ENCODE assay signal across 9 cellular contexts in genomic region chrX:135484636-135485289, GRCh38. TPM values are rescaled to one million over a fixed set of nuclear protein-coding genes. Genes with fewer than 3 reads are reported as not detected.
DNase-seq lines count a peak whose midpoint lies in the region; ATAC-seq and TF ChIP-seq lines count a peak whose summit lies in the region.
"Had no signal": no experiment of that assay in that cellular context is flagged by ENCODE, and none has a peak within 500 bp of the region (broad histone marks: within the 10 kb centered on the region; RNA-seq: fewer than 3 reads in every experiment).

No MANE protein-coding gene starts in this region.

- in situ Hi-C loops in brain microvascular endothelial cell (cut with HindIII; ENCODE audit: low pct_ligation_motif_present, low sequenced_read_pairs): no loop called here

- DNase-seq in AG20443 (ENCODE audit: low spot score) (peak; percentile 45), GM04504 (ENCODE audit: low read depth) (peak; percentile 12), NCI-H2227 (lab: John Stamatoyannopoulos, UW; ENCODE audit: unreplicated experiment) (peak; percentile 22), brain microvascular endothelial cell (peak; percentile 33)
- no peak for DNase-seq in activated T-helper 2 cell treated with anti-CD3 and anti-CD28 coated beads, Interferon-gamma antibody, Interleukin-2, Interleukin-4, amounts not matched to agents 10 μg/mL and 5 μg/mL and 100 μg/mL, durations not matched to agents 14 hours and 24 hours and 36 hours (ENCODE audit: low spot score)

- TF ChIP-seq CTCF in brain microvascular endothelial cell (IDR thresholded peaks at IDR 0.05; ENCODE audit: low read depth, low read length, missing control alignments) (peak; percentile 66), liver (IDR thresholded peaks at IDR 0.05; ENCODE audit: low read depth, low read length, missing input control) (peak; percentile 23)

- 25% methylated on average over 3 of the region's 3 CpGs for WGBS in liver

- H3K9me3 ChIP-seq in liver (ENCODE audit: control insufficient read depth in 4 of 4, low read length in 3 of 4): no peaks in the 10 kb centered on the region

- H3K36me3 ChIP-seq in brain microvascular endothelial cell (replicated peaks) (no peaks in the 10 kb centered on the region), liver (ENCODE audit: control insufficient read depth in 4 of 4, insufficient read depth in 3 of 4, low read depth in 1 of 4, low read length in 3 of 4) (no peaks in the 10 kb centered on the region)

- no peak overlapping the region for H3K9ac ChIP-seq in liver (ENCODE audit: low read depth in 1 of 2, low read length in 2 of 2)

- intact Hi-C loops in activated T-helper 2 cell treated with anti-CD3 and anti-CD28 coated beads, Interferon-gamma antibody, Interleukin-2, Interleukin-4, amounts not matched to agents 10 μg/mL and 5 μg/mL and 100 μg/mL, durations not matched to agents 14 hours and 24 hours and 36 hours (cut with micrococcal nuclease): loop anchor here (1.0 to 5.0 kb wide), 2 partner anchors 38 to 112 kb away; partner anchors contain the start of gene INTS6L

- no peaks in the 10 kb centered on the region for H3K9me3 Mint-ChIP-seq in activated T-helper 2 cell treated with anti-CD3 and anti-CD28 coated beads, Interferon-gamma antibody, Interleukin-2, Interleukin-4, amounts not matched to agents 10 μg/mL and 5 μg/mL and 100 μg/mL, durations not matched to agents 14 hours and 24 hours and 36 hours

- no peak overlapping the region for H3K4me3 Mint-ChIP-seq in activated T-helper 2 cell treated with anti-CD3 and anti-CD28 coated beads, Interferon-gamma antibody, Interleukin-2, Interleukin-4, amounts not matched to agents 10 μg/mL and 5 μg/mL and 100 μg/mL, durations not matched to agents 14 hours and 24 hours and 36 hours (ENCODE audit: low read depth)
- H3K4me3 Mint-ChIP-seq: IgD-negative memory B cell had no signal

- H3K27ac ChIP-seq in brain microvascular endothelial cell: no peak overlapping the region
- no peak overlapping the region for H3K27ac ChIP-seq in liver (ENCODE audit: low read depth in 1 of 2, low read length in 2 of 2)

- no peaks in the 10 kb centered on the region for H3K36me3 Mint-ChIP-seq in activated T-helper 2 cell treated with anti-CD3 and anti-CD28 coated beads, Interferon-gamma antibody, Interleukin-2, Interleukin-4, amounts not matched to agents 10 μg/mL and 5 μg/mL and 100 μg/mL, durations not matched to agents 14 hours and 24 hours and 36 hours (ENCODE audit: low read depth)
- H3K36me3 Mint-ChIP-seq: IgD-negative memory B cell had no signal

- TF ChIP-seq RAD21 in liver (IDR thresholded peaks at IDR 0.05): peak; percentile 73 to 82

- no peak overlapping the region for H3K27ac Mint-ChIP-seq in activated T-helper 2 cell treated with anti-CD3 and anti-CD28 coated beads, Interferon-gamma antibody, Interleukin-2, Interleukin-4, amounts not matched to agents 10 μg/mL and 5 μg/mL and 100 μg/mL, durations not matched to agents 14 hours and 24 hours and 36 hours
- H3K27ac Mint-ChIP-seq: IgD-negative memory B cell had no signal

- H3K4me1 ChIP-seq in liver (ENCODE audit: control insufficient read depth in 4 of 4, insufficient read depth in 4 of 4, low read length in 3 of 4): no peaks in the 10 kb centered on the region

- H3K4me1 Mint-ChIP-seq in activated T-helper 2 cell treated with anti-CD3 and anti-CD28 coated beads, Interferon-gamma antibody, Interleukin-2, Interleukin-4, amounts not matched to agents 10 μg/mL and 5 μg/mL and 100 μg/mL, durations not matched to agents 14 hours and 24 hours and 36 hours (ENCODE audit: low read depth): no peaks in the 10 kb centered on the region

- H3K4me3 ChIP-seq in brain microvascular endothelial cell (ENCODE audit: low read depth, low read length): no peak overlapping the region
- no peak overlapping the region for H3K4me3 ChIP-seq in liver (ENCODE audit: low read depth in 1 of 3, low read length in 3 of 3)

- no peaks in the 10 kb centered on the region for H3K27me3 ChIP-seq in brain microvascular endothelial cell (replicated peaks)
- H3K27me3 ChIP-seq in liver (ENCODE audit: control insufficient read depth in 4 of 4, insufficient read depth in 4 of 4, low read length in 3 of 4): no peaks in the 10 kb centered on the region

- peaks cover 1% of the 10 kb centered on the region for H3K27me3 Mint-ChIP-seq in activated T-helper 2 cell treated with anti-CD3 and anti-CD28 coated beads, Interferon-gamma antibody, Interleukin-2, Interleukin-4, amounts not matched to agents 10 μg/mL and 5 μg/mL and 100 μg/mL, durations not matched to agents 14 hours and 24 hours and 36 hours (ENCODE audit: low read depth)
- H3K27me3 Mint-ChIP-seq: IgD-negative memory B cell had no signal

- ATAC-seq in GM18858 (IDR thresholded peaks at IDR 0.05; ENCODE audit: unreplicated experiment) (no peak), HG03045 (IDR thresholded peaks at IDR 0.05; ENCODE audit: unreplicated experiment) (no peak)

TF ChIP-seq in liver, 16 proteins besides CTCF, POLR2A, EP300 and RAD21:
- TF ChIP-seq HNF4A (conservative IDR thresholded peaks at IDR 0.05): no peak

RNA-seq across cellular contexts. Expression of gene INTS6L, which starts 35.7 kb away (rescaled TPM):
- 1 to 10 TPM; 1.9 to 8.2 TPM for total RNA-seq in liver
- under 1 TPM; 0.49 to 0.50 TPM for polyA plus RNA-seq in liver
- 27.1 and 29.4 TPM in 2 replicates for total RNA-seq in activated T-helper 2 cell treated with anti-CD3 and anti-CD28 coated beads, Interferon-gamma antibody, Interleukin-2, Interleukin-4, amounts not matched to agents 10 μg/mL and 5 μg/mL and 100 μg/mL, durations not matched to agents 14 hours and 24 hours and 36 hours
